8 cellular contexts compared by ENCODE assay signal in the genomic region with DNA sequence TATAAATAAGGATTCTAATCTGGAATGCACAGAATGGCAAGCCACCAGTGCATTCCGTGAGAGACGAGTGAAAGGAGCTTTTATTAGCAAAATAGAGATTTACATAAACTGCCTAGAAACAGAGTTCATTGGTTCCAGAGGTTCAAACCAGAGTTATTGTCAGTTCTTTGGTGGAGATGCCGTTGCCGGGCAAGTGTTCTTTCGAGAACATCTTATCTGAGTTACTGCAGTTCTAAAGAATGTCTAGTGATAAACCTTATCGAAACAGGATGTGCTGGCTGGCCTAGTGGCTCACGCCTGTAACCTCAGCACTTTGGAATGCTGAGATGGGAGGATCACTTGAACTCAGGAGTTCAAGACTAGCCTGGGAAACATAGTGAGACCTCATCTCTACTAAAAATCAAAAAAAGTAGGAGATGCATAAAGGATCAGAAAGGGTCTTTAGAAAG. TPM values are rescaled to one million over a fixed set of nuclear protein-coding genes. Genes with fewer than 3 reads are reported as not detected.
DNase-seq lines count a peak whose midpoint lies in the region; ATAC-seq and TF ChIP-seq lines count a peak whose summit lies in the region.

No MANE protein-coding gene starts in this region.

- H3K27me3 ChIP-seq in Peyer's patch (no peaks in the 10 kb centered on the region), mesendoderm (ENCODE audit: insufficient read depth, low read length, poor library complexity) (no peaks in the 10 kb centered on the region)

- H3K4me3 Mint-ChIP-seq in endothelial cell (ENCODE audit: unreplicated experiment), result no peak overlapping the region

- H3K36me3 ChIP-seq in Peyer's patch, result no peaks in the 10 kb centered on the region
- no peaks in the 10 kb centered on the region for H3K36me3 ChIP-seq in mesendoderm (ENCODE audit: control insufficient read depth, insufficient read depth, low read length)

- no peaks in the 10 kb centered on the region for H3K9me3 ChIP-seq in Peyer's patch

- no peak overlapping the region for H3K4ac ChIP-seq in mesendoderm (ENCODE audit: low read depth, low read length)

- no peak overlapping the region for H3K56ac ChIP-seq in mesendoderm (ENCODE audit: low read length)

- H3K4me2 ChIP-seq in mesendoderm (ENCODE audit: low read length), result no peak overlapping the region

- no peaks in the 10 kb centered on the region for H3K4me1 ChIP-seq in Peyer's patch
- peaks cover 4% of the 10 kb centered on the region for H3K4me1 ChIP-seq in mesendoderm (ENCODE audit: control insufficient read depth, low read depth, low read length)

- no peak for TF ChIP-seq POLR2A in Peyer's patch (IDR thresholded peaks at IDR 0.05)

- no peaks in the 10 kb centered on the region for H3K9me3 Mint-ChIP-seq in endothelial cell (ENCODE audit: unreplicated experiment)

- H3K27me3 Mint-ChIP-seq in endothelial cell (ENCODE audit: unreplicated experiment), result no peaks in the 10 kb centered on the region

- no CpG with 5 or more reads among the region's 7 CpGs for WGBS in mesendoderm (ENCODE audit: extremely low coverage, insufficient coverage, low lambda C conversion rate)

- no peak overlapping the region for H2AK5ac ChIP-seq in mesendoderm (ENCODE audit: low read length)

- no peak overlapping the region for H3K27ac Mint-ChIP-seq in endothelial cell (ENCODE audit: unreplicated experiment)

- no peaks in the 10 kb centered on the region for H3K79me1 ChIP-seq in mesendoderm (ENCODE audit: low read length)

- no peak overlapping the region for H4K5ac ChIP-seq in mesendoderm (ENCODE audit: low read length)

- TF ChIP-seq CTCF in GM20000 (IDR thresholded peaks at IDR 0.05; ENCODE audit: extremely low read depth, missing control alignments), result no peak
- no peak for TF ChIP-seq CTCF in Peyer's patch (IDR thresholded peaks at IDR 0.05)
- no peak for TF ChIP-seq CTCF in endothelial cell (IDR thresholded peaks at IDR 0.05; ENCODE audit: unreplicated experiment)

- H2BK5ac ChIP-seq in mesendoderm (ENCODE audit: low read length), result no peak overlapping the region

- H3K18ac ChIP-seq in mesendoderm (ENCODE audit: low read length), result no peak overlapping the region

- H3K4me1 Mint-ChIP-seq in endothelial cell (ENCODE audit: unreplicated experiment), result no peaks in the 10 kb centered on the region

- ATAC-seq in GM19452 (IDR thresholded peaks at IDR 0.05; ENCODE audit: unreplicated experiment), result no peak

- peak overlapping the region; percentile 36 for H2BK120ac ChIP-seq in mesendoderm (ENCODE audit: low read depth, low read length)

- no peaks in the 10 kb centered on the region for H3K36me3 Mint-ChIP-seq in endothelial cell (ENCODE audit: low read depth, unreplicated experiment)

- peak overlapping the region in 2 of 4 donors; percentile 20 to 51 for H3K27ac ChIP-seq in Peyer's patch
- peak overlapping the region; percentile 40 for H3K27ac ChIP-seq in mesendoderm (ENCODE audit: low read depth, low read length)

- no peaks in the 10 kb centered on the region for H3K79me2 ChIP-seq in mesendoderm (ENCODE audit: control insufficient read depth, insufficient read depth, low read length)

- no peak overlapping the region for H3K23ac ChIP-seq in mesendoderm (ENCODE audit: low read length)

- DNase-seq in AG20443 (ENCODE audit: low spot score) (peak; percentile 76), GM20000 (ENCODE audit: low spot score) (peak; percentile 45), Peyer's patch (peak in 2 of 3 donors; percentile 67 to 87), endothelial cell (ENCODE audit: low spot score) (peak; percentile 16), mesendoderm (peak; percentile 98), cerebellar nuclear complex (lab: John Stamatoyannopoulos, UW) (no peak)
- no peak for DNase-seq in activated T-cell treated with anti-CD3 and anti-CD28 coated beads, Interleukin-2, amount 50 U/mL, for 48 hours

- H4K8ac ChIP-seq in mesendoderm (ENCODE audit: low read depth, low read length), result no peak overlapping the region

- H3K9ac ChIP-seq in mesendoderm (ENCODE audit: low read length), result no peak overlapping the region

- H2BK15ac ChIP-seq in mesendoderm (replicated peaks; ENCODE audit: low read depth), result no peak overlapping the region

- H3K4me3 ChIP-seq in Peyer's patch (no peak overlapping the region), mesendoderm (ENCODE audit: low read length) (no peak overlapping the region)

RNA-seq across cellular contexts. Expression of a gene that starts 19.8 kb away (rescaled TPM):
- total RNA-seq in Peyer's patch (100 to 1,000 TPM in 1 of 4 donors, 10 to 100 TPM in 3; 16.3 to 135 (median 33.7) TPM), endothelial cell (ENCODE audit: unreplicated experiment) (33.0 TPM)
- polyA plus RNA-seq in mesendoderm (2013, experiment 1 of 2), result 4.4 TPM
- polyA plus RNA-seq in mesendoderm (2013, experiment 2 of 2), result 3.5 TPM

RNA-seq across cellular contexts. Expression of a gene that starts 27.1 kb away (rescaled TPM):
- total RNA-seq in Peyer's patch (1,000 to 10,000 TPM in 1 of 4 donors, 100 to 1,000 TPM in 3; 530 to 1,560 (median 801) TPM), endothelial cell (ENCODE audit: unreplicated experiment) (1,318 TPM)
- 5,152 TPM for polyA plus RNA-seq in mesendoderm (2013, experiment 1 of 2)
- 5,127 TPM for polyA plus RNA-seq in mesendoderm (2013, experiment 2 of 2)

Comparison
In these comparisons a context has a peak if more than half of its experiments do, and no peak if none do; other contexts are left out.
1. DNase-seq: peak in AG20443 (single experiment), GM20000 (single experiment), Peyer's patch (2 of 3), endothelial cell (single experiment) and mesendoderm (single experiment); none in cerebellar nuclear complex (0 of 2) and activated T-cell treated with anti-CD3 and anti-CD28 coated beads, Interleukin-2, amount 50 U/mL, for 48 hours (0 of 2).